In the genomic region with DNA sequence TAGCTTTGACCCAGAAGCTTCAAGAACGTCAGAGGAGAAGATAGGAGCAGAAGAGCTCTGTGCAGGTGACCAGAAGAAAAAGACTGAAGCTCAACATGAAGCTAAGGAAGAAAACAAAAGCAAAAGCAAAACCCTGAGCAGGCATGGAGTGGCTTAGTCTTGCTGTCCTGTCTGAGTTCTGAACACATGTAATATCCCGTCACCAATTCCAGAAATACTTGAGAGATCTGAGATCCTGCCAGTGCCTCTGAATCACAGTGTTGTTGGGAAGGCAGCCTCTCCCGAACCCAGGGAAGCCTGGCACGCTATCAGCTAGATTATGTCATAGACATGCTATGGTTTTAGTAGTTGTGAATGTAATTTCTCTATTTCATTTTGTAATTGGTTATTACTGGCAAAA, we compare ENCODE assay signal across 12 cellular contexts.
DNase-seq lines count a peak whose midpoint lies in the region; ATAC-seq and TF ChIP-seq lines count a peak whose summit lies in the region.
"Had no signal": no experiment of that assay in that cellular context is flagged by ENCODE, and none has a peak within 500 bp of the region (broad histone marks: within the 10 kb centered on the region; RNA-seq: fewer than 3 reads in every experiment).

No MANE protein-coding gene starts in this region.

- H3K9me3 ChIP-seq in mucosa of descending colon, result no peaks in the 10 kb centered on the region

- peaks cover 7% of the 10 kb centered on the region for H3K27me3 Mint-ChIP-seq in activated CD4-positive, alpha-beta memory T cell treated with anti-CD3 and anti-CD28 coated beads for 36 hours

- no peak overlapping the region for H3K4me3 ChIP-seq in BJ (ENCODE audit: low read depth, low read length)
- H3K4me3 ChIP-seq in choroid plexus epithelial cell (ENCODE audit: low read depth, low read length), result no peak overlapping the region
- H3K4me3 ChIP-seq in mucosa of descending colon, result no peak overlapping the region

- no peaks in the 10 kb centered on the region for H3K36me3 ChIP-seq in BJ (ENCODE audit: control insufficient read depth, insufficient read depth, low read length)
- H3K36me3 ChIP-seq in mucosa of descending colon (ENCODE audit: low read depth), result no peaks in the 10 kb centered on the region

- no peaks in the 10 kb centered on the region for H3K4me1 ChIP-seq in mucosa of descending colon (ENCODE audit: low read depth)

- DNase-seq in BJ (ENCODE audit: low read depth) (peak; percentile 1), choroid plexus epithelial cell (ENCODE audit: low read depth) (peak; percentile 32), mucosa of descending colon (peak in 1 of 3 donors; percentile 25), islet precursor cell (no peak)
- DNase-seq in stimulated activated CD4-positive, alpha-beta T cell treated with anti-CD3 and anti-CD28 coated beads, Interleukin-4, amount 100 ng/mL, for 24 hours, result no peak
- no peak for DNase-seq in activated CD4-positive, alpha-beta memory T cell treated with anti-CD3 and anti-CD28 coated beads for 36 hours
- DNase-seq: naive B cell, NCI-H1694 treated with DMSO at 0.1 percent for 48 hours had no signal

- no peaks in the 10 kb centered on the region for H3K4me1 Mint-ChIP-seq in activated CD4-positive, alpha-beta memory T cell treated with anti-CD3 and anti-CD28 coated beads for 36 hours (ENCODE audit: low read depth)
- H3K4me1 Mint-ChIP-seq: naive B cell had no signal

- no peaks in the 10 kb centered on the region for H3K9me3 Mint-ChIP-seq in activated CD4-positive, alpha-beta memory T cell treated with anti-CD3 and anti-CD28 coated beads for 36 hours
- H3K9me3 Mint-ChIP-seq: activated T-helper 1 cell treated with anti-CD3 and anti-CD28 coated beads, Interleukin-12 subunit alpha, Interleukin-12 subunit beta, Interleukin-2, Interleukin-4 antibody, amounts not matched to agents 30 ng/mL and 10 ng/mL and 1 ng/mL, durations not matched to agents 14 hours and 24 hours and 36 hours had no signal

- POLR2A ChIA-PET in BJ (lab: Charles Lee), result no interaction called here
- POLR2A ChIA-PET in activated CD4-positive, alpha-beta memory T cell treated with anti-CD3 and anti-CD28 coated beads for 36 hours (lab: Charles Lee), result no interaction called here

- CTCF ChIA-PET in BJ (lab: Yijun Ruan, JAX), result interaction anchor here (0.6 kb wide), 1 partner anchor 24 kb away, joined by 4 read pairs; no protein-coding TSS in a partner anchor
- CTCF ChIA-PET in activated CD4-positive, alpha-beta memory T cell treated with anti-CD3 and anti-CD28 coated beads for 36 hours (lab: Charles Lee), result no interaction called here

- H3K27ac Mint-ChIP-seq in activated CD4-positive, alpha-beta memory T cell treated with anti-CD3 and anti-CD28 coated beads for 36 hours, result no peak overlapping the region
- H3K27ac Mint-ChIP-seq: activated T-helper 1 cell treated with anti-CD3 and anti-CD28 coated beads, Interleukin-12 subunit alpha, Interleukin-12 subunit beta, Interleukin-2, Interleukin-4 antibody, amounts not matched to agents 30 ng/mL and 10 ng/mL and 1 ng/mL, durations not matched to agents 14 hours and 24 hours and 36 hours; B cell had no signal

- no peaks in the 10 kb centered on the region for H3K27me3 ChIP-seq in BJ (ENCODE audit: control insufficient read depth, insufficient read depth, low read length)

- H3K4me3 Mint-ChIP-seq in activated CD4-positive, alpha-beta memory T cell treated with anti-CD3 and anti-CD28 coated beads for 36 hours, result no peak overlapping the region
- H3K4me3 Mint-ChIP-seq: activated T-helper 1 cell treated with anti-CD3 and anti-CD28 coated beads, Interleukin-12 subunit alpha, Interleukin-12 subunit beta, Interleukin-2, Interleukin-4 antibody, amounts not matched to agents 30 ng/mL and 10 ng/mL and 1 ng/mL, durations not matched to agents 14 hours and 24 hours and 36 hours; B cell had no signal

- peak; percentile 75 for ATAC-seq in HG02798 (IDR thresholded peaks at IDR 0.05; ENCODE audit: poor library complexity, unreplicated experiment)
- peak; percentile 47 for ATAC-seq in mucosa of descending colon
- ATAC-seq in GM21360 (IDR thresholded peaks at IDR 0.05; ENCODE audit: unreplicated experiment), result no peak

- no peak for TF ChIP-seq CTCF in BJ (IDR thresholded peaks at IDR 0.05; ENCODE audit: insufficient read depth, low read depth, low read length)
- TF ChIP-seq CTCF in choroid plexus epithelial cell (conservative IDR thresholded peaks at IDR 0.05; ENCODE audit: low read depth, low read length), result no peak
- no peak for TF ChIP-seq CTCF in mucosa of descending colon (IDR thresholded peaks at IDR 0.05)

- intact Hi-C loops in mucosa of descending colon (cut with DNase I, micrococcal nuclease), result no loop called here
- intact Hi-C loops in activated CD4-positive, alpha-beta memory T cell treated with anti-CD3 and anti-CD28 coated beads for 36 hours (cut with micrococcal nuclease), result no loop called here

- no peaks in the 10 kb centered on the region for H3K36me3 Mint-ChIP-seq in activated CD4-positive, alpha-beta memory T cell treated with anti-CD3 and anti-CD28 coated beads for 36 hours
- H3K36me3 Mint-ChIP-seq: naive B cell had no signal

Comparison
In these comparisons a context has a peak if more than half of its experiments do, and no peak if none do; other contexts are left out.
1. DNase-seq: peak in BJ (single experiment) and choroid plexus epithelial cell (single experiment); none in stimulated activated CD4-positive, alpha-beta T cell treated with anti-CD3 and anti-CD28 coated beads, Interleukin-4, amount 100 ng/mL, for 24 hours (single experiment), islet precursor cell (single experiment) and activated CD4-positive, alpha-beta memory T cell treated with anti-CD3 and anti-CD28 coated beads for 36 hours (single experiment).